ENCODE assay signal across 8 cellular contexts in the genomic region with DNA sequence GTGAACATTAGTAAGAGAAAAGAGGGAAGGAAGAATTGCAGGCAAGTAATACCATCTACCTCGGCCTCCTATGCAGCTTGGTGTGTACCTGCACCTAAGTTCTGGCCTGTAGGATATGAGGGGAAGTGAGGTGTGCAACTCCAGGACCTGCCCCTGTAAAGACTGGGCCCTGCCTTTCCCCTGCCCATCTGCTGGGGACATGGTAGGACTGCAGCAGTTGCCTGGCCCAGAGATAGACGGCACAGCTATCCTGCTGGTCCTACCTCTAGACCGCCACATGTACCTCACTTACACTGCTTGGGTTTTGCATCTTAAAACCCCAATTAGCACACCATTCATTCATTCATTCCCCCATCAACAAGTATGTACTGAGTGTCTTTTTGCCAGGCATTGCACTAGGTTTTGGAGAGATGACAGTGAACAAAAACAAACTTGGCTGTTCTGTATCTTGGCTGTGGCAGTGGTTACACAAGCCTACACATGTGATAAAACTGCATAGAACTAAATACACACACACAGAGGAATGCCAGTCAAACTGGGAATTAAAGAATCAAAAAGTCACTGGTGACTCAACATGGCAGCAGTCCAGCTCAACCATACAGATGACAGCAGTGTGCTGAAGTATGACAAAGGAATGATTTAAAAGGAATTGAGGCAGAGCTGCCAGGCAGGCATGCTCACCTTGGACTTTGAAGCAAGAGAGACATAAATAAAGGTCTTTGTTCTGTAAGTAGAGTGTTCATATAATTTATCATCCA. TPM values are rescaled to one million over a fixed set of nuclear protein-coding genes. Genes with fewer than 3 reads are reported as not detected.
DNase-seq lines count a peak whose midpoint lies in the region; ATAC-seq and TF ChIP-seq lines count a peak whose summit lies in the region.

No MANE protein-coding gene starts in this region.

- H3K9me3 Mint-ChIP-seq in activated T-cell treated with anti-CD3 and anti-CD28 coated beads, Interleukin-2, amount 50 U/mL, for 24 hours: peaks cover 2% of the 10 kb centered on the region
- peaks cover 14% of the 10 kb centered on the region for H3K9me3 Mint-ChIP-seq in MCF 10A (ENCODE audit: unreplicated experiment)

- peak overlapping the region; percentile 50 for H3K27ac Mint-ChIP-seq in activated T-cell treated with anti-CD3 and anti-CD28 coated beads, Interleukin-2, amount 50 U/mL, for 24 hours
- peak overlapping the region; percentile 5 for H3K27ac Mint-ChIP-seq in MCF 10A (ENCODE audit: low read depth, unreplicated experiment)

- H3K4me3 ChIP-seq in lower lobe of right lung (no peak overlapping the region), upper lobe of left lung (no peak overlapping the region)

- H3K36me3 Mint-ChIP-seq in activated T-cell treated with anti-CD3 and anti-CD28 coated beads, Interleukin-2, amount 50 U/mL, for 24 hours (ENCODE audit: low read depth): peaks cover 24% of the 10 kb centered on the region
- H3K36me3 Mint-ChIP-seq in MCF 10A (ENCODE audit: insufficient read depth, unreplicated experiment): peaks cover 15% of the 10 kb centered on the region

- no peaks in the 10 kb centered on the region for H3K36me3 ChIP-seq in lower lobe of right lung
- peaks cover 0 to 3% (median 0%) of the 10 kb centered on the region in 4 donors for H3K36me3 ChIP-seq in upper lobe of left lung

- H3K27ac ChIP-seq in lower lobe of right lung: peak overlapping the region; percentile 7
- peak overlapping the region in 3 of 4 donors; percentile 58 to 79 (median 64) for H3K27ac ChIP-seq in upper lobe of left lung

- peaks cover 51% of the 10 kb centered on the region for H3K4me1 ChIP-seq in lower lobe of right lung
- peaks cover 26 to 40% (median 35%) of the 10 kb centered on the region in 4 donors for H3K4me1 ChIP-seq in upper lobe of left lung

- no TSS peak for BruUV-seq in MCF 10A (replicated peaks; lab: Mats Ljungman, UMichigan)

- TF ChIP-seq CTCF in MCF 10A (IDR thresholded peaks at IDR 0.05; ENCODE audit: unreplicated experiment): no peak
- TF ChIP-seq CTCF in lower lobe of right lung (IDR thresholded peaks at IDR 0.05): no peak
- TF ChIP-seq CTCF in upper lobe of left lung (IDR thresholded peaks at IDR 0.05): no peak

- no peak for TF ChIP-seq EP300 in upper lobe of left lung (IDR thresholded peaks at IDR 0.05)

- H3K4me3 Mint-ChIP-seq in activated T-cell treated with anti-CD3 and anti-CD28 coated beads, Interleukin-2, amount 50 U/mL, for 24 hours: no peak overlapping the region
- H3K4me3 Mint-ChIP-seq in MCF 10A (ENCODE audit: unreplicated experiment): no peak overlapping the region

- CTCF ChIA-PET in MCF 10A (lab: Yijun Ruan, JAX): interaction anchor here (0.6 to 1.5 kb wide), 8 partner anchors 14 to 699 kb away, joined by 3 to 6 read pairs (median 4); no protein-coding TSS in a partner anchor

- ATAC-seq in lower lobe of right lung: peak; percentile 33 to 56
- peak; percentile 31 for ATAC-seq in upper lobe of left lung (ENCODE audit: low FRiP score in 2 of 2)

- no peaks in the 10 kb centered on the region for H3K27me3 Mint-ChIP-seq in activated T-cell treated with anti-CD3 and anti-CD28 coated beads, Interleukin-2, amount 50 U/mL, for 24 hours
- no peaks in the 10 kb centered on the region for H3K27me3 Mint-ChIP-seq in MCF 10A (ENCODE audit: insufficient read depth, unreplicated experiment)

- no peaks in the 10 kb centered on the region for H3K27me3 ChIP-seq in lower lobe of right lung (ENCODE audit: low read depth)
- H3K27me3 ChIP-seq in upper lobe of left lung: no peaks in the 10 kb centered on the region

- TF ChIP-seq POLR2A in upper lobe of left lung (IDR thresholded peaks at IDR 0.05): peak in 1 of 4 donors; percentile 56

- H3K9me3 ChIP-seq in lower lobe of right lung (no peaks in the 10 kb centered on the region), upper lobe of left lung (no peaks in the 10 kb centered on the region)

- intact Hi-C loops in MCF 10A (cut with micrococcal nuclease): loop anchor here (1.0 kb wide), 1 partner anchor 24 kb away; a partner anchor contains a TSS
- intact Hi-C loops in lower lobe of right lung (cut with DNase I): no loop called here

- peaks cover 60% of the 10 kb centered on the region for H3K4me1 Mint-ChIP-seq in activated T-cell treated with anti-CD3 and anti-CD28 coated beads, Interleukin-2, amount 50 U/mL, for 24 hours (ENCODE audit: low read depth)
- peaks cover 28% of the 10 kb centered on the region for H3K4me1 Mint-ChIP-seq in MCF 10A (ENCODE audit: insufficient read depth, unreplicated experiment)

- DNase-seq in activated T-cell treated with anti-CD3 and anti-CD28 coated beads, Interleukin-2, amount 50 U/mL, for 24 hours: no peak
- no peak for DNase-seq in activated T-cell treated with anti-CD3 and anti-CD28 coated beads, Interleukin-2, amount 50 U/mL, for 1 hour
- DNase-seq in MCF 10A (ENCODE audit: unreplicated experiment) (peak; percentile 93), lower lobe of right lung (no peak), upper lobe of left lung (peak in 1 of 2 donors; percentile 69), HuH-7.5 (ENCODE audit: low spot score) (no peak), KG1 (lab: John Stamatoyannopoulos, UW) (no peak), DMS79 (lab: John Stamatoyannopoulos, UW) (no peak)

- 87 to 92% methylated on average over 3 of the region's 3 CpGs for WGBS in upper lobe of left lung, 2 donors

- POLR2A ChIA-PET in MCF 10A (lab: Yijun Ruan, JAX): interaction anchor here (0.7 to 4.8 kb wide), 14 partner anchors 10 to 1020 kb away, joined by 3 to 77 read pairs (median 5); a partner anchor contains a TSS

RNA-seq across cellular contexts. Expression of a gene that starts 23.3 kb away (rescaled TPM):
- 135 and 150 TPM in 2 replicates for total RNA-seq in MCF 10A (2022)
- total RNA-seq in lower lobe of right lung: 241 TPM
- 100 to 1,000 TPM; 148 to 392 (median 277) TPM for total RNA-seq in upper lobe of left lung

RNA-seq across cellular contexts. Expression of a gene that starts 35.1 kb away (rescaled TPM):
- total RNA-seq in MCF 10A (2022): 31.2 and 36.9 TPM in 2 replicates
- total RNA-seq in lower lobe of right lung: 28.3 TPM
- total RNA-seq in upper lobe of left lung: 10 to 100 TPM; 19.6 to 41.2 (median 26.1) TPM
